9 cellular contexts compared by ENCODE assay signal in the genomic region with DNA sequence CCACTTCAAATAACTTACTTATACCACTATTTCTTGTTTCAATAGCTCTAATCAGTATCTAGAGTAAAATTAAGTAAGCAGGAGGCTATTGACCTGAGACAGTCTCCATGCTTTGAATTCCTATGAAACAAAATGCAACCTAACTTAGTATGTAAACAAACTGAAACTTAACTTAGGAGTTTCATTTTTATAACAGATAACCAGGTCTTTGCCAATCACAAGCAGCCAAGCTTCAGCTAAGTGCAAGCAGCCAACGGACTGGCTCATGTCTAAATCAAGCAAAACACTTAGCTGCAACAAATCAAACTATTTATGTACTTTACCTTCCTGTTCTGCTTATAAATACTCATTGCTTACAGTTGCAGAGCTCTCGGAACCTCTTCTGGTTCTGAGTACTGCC. TPM values are rescaled to one million over a fixed set of nuclear protein-coding genes. Genes with fewer than 3 reads are reported as not detected.
DNase-seq lines count a peak whose midpoint lies in the region; ATAC-seq and TF ChIP-seq lines count a peak whose summit lies in the region.
"Had no signal": no experiment of that assay in that cellular context is flagged by ENCODE, and none has a peak within 500 bp of the region (broad histone marks: within the 10 kb centered on the region; RNA-seq: fewer than 3 reads in every experiment).

No MANE protein-coding gene starts in this region.

- ATAC-seq in GM21390 (IDR thresholded peaks at IDR 0.05; ENCODE audit: unreplicated experiment) (peak; percentile 42), HG03565 (IDR thresholded peaks at IDR 0.05; ENCODE audit: unreplicated experiment) (peak; percentile 37)

- H3K9me3 ChIP-seq in DOHH2 (ENCODE audit: control insufficient read depth, insufficient read depth, low read length) (no peaks in the 10 kb centered on the region), fibroblast of lung (ENCODE audit: control insufficient read depth, insufficient read depth, low read depth, low read length) (no peaks in the 10 kb centered on the region)
- H3K9me3 ChIP-seq: MG63 had no signal

- H2AFZ ChIP-seq in fibroblast of lung (ENCODE audit: low read length): peak overlapping the region; percentile 66

- TF ChIP-seq CTCF in DOHH2 (IDR thresholded peaks at IDR 0.05; ENCODE audit: low read depth, low read length, poor library complexity, severe bottlenecking) (no peak), fibroblast of lung (conservative IDR thresholded peaks at IDR 0.05 in 1 of 2, IDR thresholded peaks at IDR 0.05 in 1 of 2; ENCODE audit: low read depth in 1 of 2, low read length in 2 of 2) (no peak)

- H4K20me1 ChIP-seq in DOHH2 (ENCODE audit: control insufficient read depth, insufficient read depth, low read depth, low read length) (no peaks in the 10 kb centered on the region), fibroblast of lung (ENCODE audit: control insufficient read depth, extremely low read depth, insufficient read depth, low read length) (no peaks in the 10 kb centered on the region)

- H3K9me2 ChIP-seq in DOHH2 (replicated peaks; ENCODE audit: control insufficient read depth, low read length): no peaks in the 10 kb centered on the region

- no peak for DNase-seq in fibroblast of lung (ENCODE audit: low read depth in 2 of 2)
- DNase-seq in amniotic stem cell (lab: John Stamatoyannopoulos, UW): no peak
- DNase-seq in COR-L47 (lab: John Stamatoyannopoulos, UW): no peak
- no peak for DNase-seq in stimulated activated CD4-positive, alpha-beta T cell treated with anti-CD3 and anti-CD28 coated beads, Interleukin-2, amount 100 ng/mL, for 24 hours
- no peak for DNase-seq in NCI-H510A (lab: John Stamatoyannopoulos, UW)
- DNase-seq: MG63 had no signal

- H3K27me3 ChIP-seq in DOHH2 (ENCODE audit: control insufficient read depth, low read length) (no peaks in the 10 kb centered on the region; the same call in 1 of the 2 replicates), fibroblast of lung (ENCODE audit: control insufficient read depth, insufficient read depth, low read length) (no peaks in the 10 kb centered on the region)
- H3K27me3 ChIP-seq: MG63 had no signal

- no peak overlapping the region for H3K9ac ChIP-seq in fibroblast of lung (ENCODE audit: insufficient read depth, low read length)

- H3K4me1 ChIP-seq in DOHH2 (ENCODE audit: control insufficient read depth, low read length) (peaks cover 55% of the 10 kb centered on the region), fibroblast of lung (ENCODE audit: control insufficient read depth, extremely low read depth, insufficient read depth, low read length) (no peaks in the 10 kb centered on the region)

- H3K4me2 ChIP-seq in DOHH2 (ENCODE audit: low read length): peak overlapping the region; percentile 55
- peak overlapping the region; percentile 27 for H3K4me2 ChIP-seq in fibroblast of lung (ENCODE audit: extremely low read depth, insufficient read depth, low read length)

- H3K79me2 ChIP-seq in DOHH2 (ENCODE audit: control insufficient read depth, low read length) (peaks cover 5% of the 10 kb centered on the region), fibroblast of lung (ENCODE audit: control insufficient read depth, insufficient read depth, low read length) (no peaks in the 10 kb centered on the region)

- H3F3A ChIP-seq in DOHH2 (ENCODE audit: control insufficient read depth, insufficient read depth): peaks cover 12% of the 10 kb centered on the region

- H3K4me3 ChIP-seq in DOHH2 (ENCODE audit: low read length) (peak overlapping the region; percentile 33), fibroblast of lung (replicated peaks in 1 of 4; ENCODE audit: control extremely low read depth in 1 of 4, insufficient read depth in 1 of 4, low read depth in 3 of 4, low read length in 4 of 4) (no peak overlapping the region)
- H3K4me3 ChIP-seq: MG63 had no signal

- peaks cover 5% of the 10 kb centered on the region; the same call in 1 of the 2 replicates for H3K36me3 ChIP-seq in DOHH2 (ENCODE audit: control insufficient read depth, low read length)
- no peaks in the 10 kb centered on the region for H3K36me3 ChIP-seq in fibroblast of lung (ENCODE audit: control insufficient read depth, insufficient read depth, low read length)
- H3K36me3 ChIP-seq: MG63 had no signal

- H3K27ac ChIP-seq in DOHH2 (ENCODE audit: low read depth, low read length) (0 out of 2 replicates have a peak overlapping the region, but pooled peaks have one; percentile 15), fibroblast of lung (ENCODE audit: insufficient read depth, low read length) (no peak overlapping the region)

RNA-seq across cellular contexts. Expression of a gene that starts 4.4 kb away (rescaled TPM):
- total RNA-seq in fibroblast of lung: 88.6 and 110 TPM in 2 replicates
- 131 and 132 TPM in 2 replicates for polyA plus RNA-seq in fibroblast of lung
- polyA plus RNA-seq in fibroblast of lung (2012): 128 and 137 TPM in 2 replicates
- polyA minus RNA-seq in fibroblast of lung (ENCODE audit: low replicate concordance): 85.5 and 87.2 TPM in 2 replicates

RNA-seq across cellular contexts. Expression of a gene that starts 25.9 kb away (rescaled TPM):
- total RNA-seq in fibroblast of lung: under 0.01 TPM in 1 of 2 replicates, not detected in the other
- polyA plus RNA-seq in fibroblast of lung: not detected in 2 replicates
- 0.24 TPM in 1 of 2 replicates, not detected in the other for polyA plus RNA-seq in fibroblast of lung (2012)
- not detected in 2 replicates for polyA minus RNA-seq in fibroblast of lung (ENCODE audit: low replicate concordance)

RNA-seq across cellular contexts. Expression of a gene that starts 29.3 kb away (rescaled TPM):
- total RNA-seq in fibroblast of lung: 8.5 and 9.4 TPM in 2 replicates
- polyA plus RNA-seq in fibroblast of lung: 22.6 and 33.6 TPM in 2 replicates
- 11.1 and 16.4 TPM in 2 replicates for polyA plus RNA-seq in fibroblast of lung (2012)
- 31.4 and 118 TPM in 2 replicates for polyA minus RNA-seq in fibroblast of lung (ENCODE audit: low replicate concordance)

RNA-seq across cellular contexts. Expression of a gene that starts 37.0 kb away (rescaled TPM):
- not detected in 2 replicates for total RNA-seq in fibroblast of lung
- not detected in 2 replicates for polyA plus RNA-seq in fibroblast of lung
- not detected in 2 replicates for polyA plus RNA-seq in fibroblast of lung (2012)
- polyA minus RNA-seq in fibroblast of lung (ENCODE audit: low replicate concordance): not detected in 2 replicates

RNA-seq across cellular contexts. Expression of a gene that starts 57.1 kb away (rescaled TPM):
- total RNA-seq in fibroblast of lung: under 0.01 TPM in 2 replicates
- polyA plus RNA-seq in fibroblast of lung: not detected in 2 replicates
- 0.03 TPM in 1 of 2 replicates, not detected in the other for polyA plus RNA-seq in fibroblast of lung (2012)
- polyA minus RNA-seq in fibroblast of lung (ENCODE audit: low replicate concordance): 0.67 TPM in 1 of 2 replicates, not detected in the other
